Comparison of ENCODE assay signal across 1 cellular context in genomic region chr1:101245575-101245927, GRCh38.
TF ChIP-seq lines count a peak whose summit lies in the region.

No MANE protein-coding gene starts in this region.

TF ChIP-seq in GM23338, 12 proteins besides CTCF, POLR2A, EP300 and RAD21 (continued from another document):
- TF ChIP-seq REST (IDR thresholded peaks at IDR 0.05; ENCODE audit: unreplicated experiment), result no peak
- TF ChIP-seq ZNF114 (CRISPR knock-in tag; IDR thresholded peaks at IDR 0.05), result no peak
- no peak for TF ChIP-seq STAT1 (IDR thresholded peaks at IDR 0.05; ENCODE audit: unreplicated experiment)
- TF ChIP-seq EZH2 (IDR thresholded peaks at IDR 0.05; ENCODE audit: low read depth, unreplicated experiment), result no peak
- no peak for TF ChIP-seq ETS1 (IDR thresholded peaks at IDR 0.05)
- TF ChIP-seq POLR2AphosphoS5 (IDR thresholded peaks at IDR 0.05; ENCODE audit: low read depth), result no peak
